ENCODE assay signal across 19 cellular contexts in genomic region chr17:10276436-10276835, GRCh38.
"Had no signal": no experiment of that assay in that cellular context is flagged by ENCODE, and none has a peak within 500 bp of the region (broad histone marks: within the 10 kb centered on the region; RNA-seq: fewer than 3 reads in every experiment).

No MANE protein-coding gene starts in this region.

- H3K36me3 Mint-ChIP-seq: naive B cell; natural killer cell treated with Interleukin-12 subunit alpha and Interleukin-12 subunit beta and Interleukin-15 and Interleukin-18, amount 100 ng/mL, for 72 hours; stimulated activated memory B cell treated with anti-CD40 and anti-IgM and Interleukin-4, amounts not matched to agents 10 μg/mL and 1 μg/mL and 100 μg/mL, for 72 hours had no signal

- H3K9me3 ChIP-seq: esophagus squamous epithelium, lower lobe of right lung, mucosa of descending colon, testis, tibial artery, upper lobe of left lung had no signal

- H3K4me1 Mint-ChIP-seq: naive B cell had no signal

- H3K9ac ChIP-seq: parathyroid adenoma had no signal

- H2AFZ ChIP-seq: parathyroid adenoma had no signal

- H3K4me1 ChIP-seq: esophagus squamous epithelium, lower lobe of right lung, parathyroid adenoma, testis, tibial artery, upper lobe of left lung had no signal

- H3K4me3 ChIP-seq: dorsolateral prefrontal cortex, esophagus squamous epithelium, lower lobe of right lung, mucosa of descending colon, testis, tibial artery, upper lobe of left lung had no signal

- H3K27ac Mint-ChIP-seq: naive B cell; natural killer cell treated with Interleukin-12 subunit alpha and Interleukin-12 subunit beta and Interleukin-15 and Interleukin-18, amount 100 ng/mL, for 72 hours; progenitor cell of endocrine pancreas; stimulated activated memory B cell treated with anti-CD40 and anti-IgM and Interleukin-4, amounts not matched to agents 10 μg/mL and 1 μg/mL and 100 μg/mL, for 72 hours had no signal

- ATAC-seq: left ventricle myocardium superior; lower lobe of right lung; mucosa of descending colon; natural killer cell treated with Interleukin-12 subunit alpha and Interleukin-12 subunit beta and Interleukin-15 and Interleukin-18, amount 100 ng/mL, for 72 hours; sciatic nerve; stimulated activated memory B cell treated with anti-CD40 and anti-IgM and Interleukin-4, amounts not matched to agents 10 μg/mL and 1 μg/mL and 100 μg/mL, for 72 hours; stimulated activated naive CD8-positive, alpha-beta T cell treated with anti-CD3 and anti-CD28 coated beads, Interleukin-15, Interleukin-2, amounts not matched to agents 100 U/mL and 50 U/mL, for 24 hours had no signal

- H3K79me2 ChIP-seq: parathyroid adenoma had no signal

- H3K36me3 ChIP-seq: esophagus squamous epithelium, lower lobe of right lung, tibial artery, upper lobe of left lung had no signal

- H3K27ac ChIP-seq: dorsolateral prefrontal cortex, esophagus squamous epithelium, lower lobe of right lung, parathyroid adenoma, testis, tibial artery, upper lobe of left lung had no signal

- H3K27me3 ChIP-seq: esophagus squamous epithelium, testis, upper lobe of left lung had no signal

- DNase-seq: dorsolateral prefrontal cortex; effector CD4-positive, alpha-beta T cell; esophagus squamous epithelium; left ventricle myocardium superior; lower lobe of right lung; mucosa of descending colon; naive B cell; stimulated activated CD4-positive, alpha-beta T cell treated with anti-CD3 and anti-CD28 coated beads, Interleukin-4, amount 100 ng/mL, for 4 hours; stimulated activated naive CD8-positive, alpha-beta T cell treated with anti-CD3 and anti-CD28 coated beads, Interleukin-15, Interleukin-2, amounts not matched to agents 100 U/mL and 50 U/mL, for 24 hours; substantia nigra; testis; tibial artery had no signal

- H3K9me3 Mint-ChIP-seq: natural killer cell treated with Interleukin-12 subunit alpha and Interleukin-12 subunit beta and Interleukin-15 and Interleukin-18, amount 100 ng/mL, for 72 hours; neural crest cell; stimulated activated memory B cell treated with anti-CD40 and anti-IgM and Interleukin-4, amounts not matched to agents 10 μg/mL and 1 μg/mL and 100 μg/mL, for 72 hours had no signal

- H3K4me3 Mint-ChIP-seq: naive B cell; natural killer cell treated with Interleukin-12 subunit alpha and Interleukin-12 subunit beta and Interleukin-15 and Interleukin-18, amount 100 ng/mL, for 72 hours; neural crest cell; stimulated activated memory B cell treated with anti-CD40 and anti-IgM and Interleukin-4, amounts not matched to agents 10 μg/mL and 1 μg/mL and 100 μg/mL, for 72 hours had no signal
